In the genomic region with DNA sequence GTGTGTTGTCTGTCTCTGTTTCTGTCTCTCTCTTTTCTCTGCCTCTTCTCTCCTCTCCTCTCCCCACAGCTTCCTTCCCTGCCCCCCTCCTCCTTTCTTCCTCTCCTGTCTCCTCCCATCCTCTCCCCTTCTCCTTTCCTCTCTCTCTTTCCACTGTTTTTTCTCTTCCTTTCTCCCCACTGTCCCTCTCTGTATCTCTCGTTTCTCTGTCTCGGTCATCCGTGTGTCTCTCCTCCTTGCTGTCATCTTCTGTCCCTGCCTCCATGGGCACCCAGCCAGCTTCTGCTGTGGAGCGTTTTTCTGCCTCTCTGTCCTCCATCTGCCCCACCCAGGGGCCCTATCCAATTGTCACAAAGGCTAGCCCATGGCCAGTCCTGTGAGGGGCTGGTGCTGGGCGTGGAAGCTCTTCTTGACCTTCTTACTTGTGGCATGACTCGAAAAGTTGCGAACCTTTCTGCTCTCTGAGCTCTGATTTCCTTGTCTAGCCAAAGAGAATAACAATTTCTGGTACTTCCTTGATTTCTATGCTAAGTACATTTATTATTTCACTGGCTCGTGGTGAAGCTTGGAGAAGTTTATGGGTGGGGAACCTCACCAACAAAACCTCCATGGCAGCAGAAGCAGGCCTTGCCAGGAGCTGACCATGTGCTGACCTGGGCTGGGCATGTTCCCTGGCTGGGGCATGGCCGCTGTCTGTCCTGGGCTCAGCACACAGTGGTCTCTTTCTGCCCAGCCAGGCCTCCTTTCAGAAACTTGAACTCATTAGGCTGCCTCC, we compare ENCODE assay signal across 1 cellular context.
TF ChIP-seq lines count a peak whose summit lies in the region.

No MANE protein-coding gene starts in this region.

TF ChIP-seq in H1, 55 proteins besides CTCF, POLR2A, EP300 and RAD21:
- no peak for TF ChIP-seq CHD1 (IDR thresholded peaks at IDR 0.05; ENCODE audit: low read depth, low read length)
- TF ChIP-seq, protein P1, sequence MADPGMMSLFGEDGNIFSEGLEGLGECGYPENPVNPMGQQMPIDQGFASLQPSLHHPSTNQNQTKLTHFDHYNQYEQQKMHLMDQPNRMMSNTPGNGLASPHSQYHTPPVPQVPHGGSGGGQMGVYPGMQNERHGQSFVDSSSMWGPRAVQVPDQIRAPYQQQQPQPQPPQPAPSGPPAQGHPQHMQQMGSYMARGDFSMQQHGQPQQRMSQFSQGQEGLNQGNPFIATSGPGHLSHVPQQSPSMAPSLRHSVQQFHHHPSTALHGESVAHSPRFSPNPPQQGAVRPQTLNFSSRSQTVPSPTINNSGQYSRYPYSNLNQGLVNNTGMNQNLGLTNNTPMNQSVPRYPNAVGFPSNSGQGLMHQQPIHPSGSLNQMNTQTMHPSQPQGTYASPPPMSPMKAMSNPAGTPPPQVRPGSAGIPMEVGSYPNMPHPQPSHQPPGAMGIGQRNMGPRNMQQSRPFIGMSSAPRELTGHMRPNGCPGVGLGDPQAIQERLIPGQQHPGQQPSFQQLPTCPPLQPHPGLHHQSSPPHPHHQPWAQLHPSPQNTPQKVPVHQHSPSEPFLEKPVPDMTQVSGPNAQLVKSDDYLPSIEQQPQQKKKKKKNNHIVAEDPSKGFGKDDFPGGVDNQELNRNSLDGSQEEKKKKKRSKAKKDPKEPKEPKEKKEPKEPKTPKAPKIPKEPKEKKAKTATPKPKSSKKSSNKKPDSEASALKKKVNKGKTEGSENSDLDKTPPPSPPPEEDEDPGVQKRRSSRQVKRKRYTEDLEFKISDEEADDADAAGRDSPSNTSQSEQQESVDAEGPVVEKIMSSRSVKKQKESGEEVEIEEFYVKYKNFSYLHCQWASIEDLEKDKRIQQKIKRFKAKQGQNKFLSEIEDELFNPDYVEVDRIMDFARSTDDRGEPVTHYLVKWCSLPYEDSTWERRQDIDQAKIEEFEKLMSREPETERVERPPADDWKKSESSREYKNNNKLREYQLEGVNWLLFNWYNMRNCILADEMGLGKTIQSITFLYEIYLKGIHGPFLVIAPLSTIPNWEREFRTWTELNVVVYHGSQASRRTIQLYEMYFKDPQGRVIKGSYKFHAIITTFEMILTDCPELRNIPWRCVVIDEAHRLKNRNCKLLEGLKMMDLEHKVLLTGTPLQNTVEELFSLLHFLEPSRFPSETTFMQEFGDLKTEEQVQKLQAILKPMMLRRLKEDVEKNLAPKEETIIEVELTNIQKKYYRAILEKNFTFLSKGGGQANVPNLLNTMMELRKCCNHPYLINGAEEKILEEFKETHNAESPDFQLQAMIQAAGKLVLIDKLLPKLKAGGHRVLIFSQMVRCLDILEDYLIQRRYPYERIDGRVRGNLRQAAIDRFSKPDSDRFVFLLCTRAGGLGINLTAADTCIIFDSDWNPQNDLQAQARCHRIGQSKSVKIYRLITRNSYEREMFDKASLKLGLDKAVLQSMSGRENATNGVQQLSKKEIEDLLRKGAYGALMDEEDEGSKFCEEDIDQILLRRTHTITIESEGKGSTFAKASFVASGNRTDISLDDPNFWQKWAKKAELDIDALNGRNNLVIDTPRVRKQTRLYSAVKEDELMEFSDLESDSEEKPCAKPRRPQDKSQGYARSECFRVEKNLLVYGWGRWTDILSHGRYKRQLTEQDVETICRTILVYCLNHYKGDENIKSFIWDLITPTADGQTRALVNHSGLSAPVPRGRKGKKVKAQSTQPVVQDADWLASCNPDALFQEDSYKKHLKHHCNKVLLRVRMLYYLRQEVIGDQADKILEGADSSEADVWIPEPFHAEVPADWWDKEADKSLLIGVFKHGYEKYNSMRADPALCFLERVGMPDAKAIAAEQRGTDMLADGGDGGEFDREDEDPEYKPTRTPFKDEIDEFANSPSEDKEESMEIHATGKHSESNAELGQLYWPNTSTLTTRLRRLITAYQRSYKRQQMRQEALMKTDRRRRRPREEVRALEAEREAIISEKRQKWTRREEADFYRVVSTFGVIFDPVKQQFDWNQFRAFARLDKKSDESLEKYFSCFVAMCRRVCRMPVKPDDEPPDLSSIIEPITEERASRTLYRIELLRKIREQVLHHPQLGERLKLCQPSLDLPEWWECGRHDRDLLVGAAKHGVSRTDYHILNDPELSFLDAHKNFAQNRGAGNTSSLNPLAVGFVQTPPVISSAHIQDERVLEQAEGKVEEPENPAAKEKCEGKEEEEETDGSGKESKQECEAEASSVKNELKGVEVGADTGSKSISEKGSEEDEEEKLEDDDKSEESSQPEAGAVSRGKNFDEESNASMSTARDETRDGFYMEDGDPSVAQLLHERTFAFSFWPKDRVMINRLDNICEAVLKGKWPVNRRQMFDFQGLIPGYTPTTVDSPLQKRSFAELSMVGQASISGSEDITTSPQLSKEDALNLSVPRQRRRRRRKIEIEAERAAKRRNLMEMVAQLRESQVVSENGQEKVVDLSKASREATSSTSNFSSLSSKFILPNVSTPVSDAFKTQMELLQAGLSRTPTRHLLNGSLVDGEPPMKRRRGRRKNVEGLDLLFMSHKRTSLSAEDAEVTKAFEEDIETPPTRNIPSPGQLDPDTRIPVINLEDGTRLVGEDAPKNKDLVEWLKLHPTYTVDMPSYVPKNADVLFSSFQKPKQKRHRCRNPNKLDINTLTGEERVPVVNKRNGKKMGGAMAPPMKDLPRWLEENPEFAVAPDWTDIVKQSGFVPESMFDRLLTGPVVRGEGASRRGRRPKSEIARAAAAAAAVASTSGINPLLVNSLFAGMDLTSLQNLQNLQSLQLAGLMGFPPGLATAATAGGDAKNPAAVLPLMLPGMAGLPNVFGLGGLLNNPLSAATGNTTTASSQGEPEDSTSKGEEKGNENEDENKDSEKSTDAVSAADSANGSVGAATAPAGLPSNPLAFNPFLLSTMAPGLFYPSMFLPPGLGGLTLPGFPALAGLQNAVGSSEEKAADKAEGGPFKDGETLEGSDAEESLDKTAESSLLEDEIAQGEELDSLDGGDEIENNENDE (IDR thresholded peaks at IDR 0.05; ENCODE audit: insufficient replicate concordance, low read length) = no peak
